In the genomic region with DNA sequence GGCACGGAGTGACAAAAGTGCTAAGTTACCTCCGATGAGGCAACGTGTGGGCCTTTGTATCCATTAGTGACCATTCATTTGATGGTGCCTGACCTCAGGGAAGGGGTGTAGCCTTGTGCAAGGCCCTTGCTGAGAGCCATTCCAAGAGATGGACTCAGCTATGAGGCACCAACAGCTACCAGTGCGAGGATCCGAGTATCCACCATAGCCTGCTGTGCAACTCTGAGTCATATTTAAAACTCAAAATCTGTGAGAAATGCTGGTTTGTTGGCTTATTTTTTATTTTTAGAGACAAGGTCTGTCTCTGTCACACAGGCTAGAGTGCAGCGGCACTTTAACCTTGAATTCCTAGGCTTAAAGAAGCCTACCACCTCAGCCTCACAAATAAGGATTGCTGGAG, we compare ENCODE assay signal across 1 cellular context.
TF ChIP-seq lines count a peak whose summit lies in the region.

No MANE protein-coding gene starts in this region.

TF ChIP-seq in A549, 52 proteins besides CTCF, POLR2A, EP300 and RAD21 (continued from another document):
- TF ChIP-seq NPAS2 (CRISPR knock-in tag; IDR thresholded peaks at IDR 0.05; ENCODE audit: borderline replicate concordance) (no peak), FOSB (CRISPR knock-in tag; IDR thresholded peaks at IDR 0.05) (no peak), BHLHE40 (IDR thresholded peaks at IDR 0.05; ENCODE audit: low read depth, low read length) (no peak), USF2 (IDR thresholded peaks at IDR 0.05) (no peak), RCOR1 (IDR thresholded peaks at IDR 0.05; ENCODE audit: low read depth, low read length) (no peak), PHF8 (IDR thresholded peaks at IDR 0.05; ENCODE audit: borderline replicate concordance, low read depth) (no peak), RFX5 (IDR thresholded peaks at IDR 0.05) (no peak), KDM5A (IDR thresholded peaks at IDR 0.05) (no peak)
